ENCODE assay signal across 25 cellular contexts in genomic region chr1:32896451-32896850, GRCh38. TPM values are rescaled to one million over a fixed set of nuclear protein-coding genes. Genes with fewer than 3 reads are reported as not detected.
"Had no signal": no experiment of that assay in that cellular context is flagged by ENCODE, and none has a peak within 500 bp of the region (broad histone marks: within the 10 kb centered on the region; RNA-seq: fewer than 3 reads in every experiment).

No MANE protein-coding gene starts in this region.

- H3K4me3 ChIP-seq: colonic mucosa, dorsolateral prefrontal cortex, hepatocyte, mucosa of descending colon had no signal

- DNase-seq: activated CD4-positive, alpha-beta T cell treated with anti-CD3 and anti-CD28 coated beads, Interleukin-2, amount 10 ng/mL, durations not matched to agents 24 days and 14 days; activated CD8-positive, alpha-beta memory T cell treated with anti-CD3 and anti-CD28 coated beads, Interleukin-2, amount 10 ng/mL, durations not matched to agents 7 days and 5 days; activated CD8-positive, alpha-beta T cell treated with anti-CD3 and anti-CD28 coated beads for 36 hours; activated gamma-delta T cell treated with Interleukin-2 at 50 U/mL for 16 hours; anterior cingulate cortex; central memory CD4-positive, alpha-beta T cell; colonic mucosa; effector memory CD8-positive, alpha-beta T cell; foreskin melanocyte; left cardiac atrium; stimulated activated CD4-positive, alpha-beta T cell treated with anti-CD3 and anti-CD28 coated beads, Interleukin-4, amount 100 ng/mL, for 24 hours; stimulated activated naive CD4-positive, alpha-beta T cell treated with Interleukin-2 at 50 U/mL for 16 hours had no signal

- H3K9me3 ChIP-seq: colonic mucosa, mucosa of descending colon had no signal

- H3K9me3 Mint-ChIP-seq: activated CD8-positive, alpha-beta T cell treated with anti-CD3 and anti-CD28 coated beads for 36 hours; activated naive CD4-positive, alpha-beta T cell treated with anti-CD3 and anti-CD28 coated beads, Interleukin-2, amount 50 U/mL, for 24 hours; activated T-helper 1 cell treated with anti-CD3 and anti-CD28 coated beads, Interleukin-12 subunit alpha, Interleukin-12 subunit beta, Interleukin-2, Interleukin-4 antibody, amounts not matched to agents 30 ng/mL and 10 ng/mL and 1 ng/mL, durations not matched to agents 14 hours and 24 hours and 36 hours; brain; effector memory CD8-positive, alpha-beta T cell; memory B cell; neural crest cell had no signal

- H3K4me3 Mint-ChIP-seq: activated CD4-positive, alpha-beta T cell treated with anti-CD3 and anti-CD28 coated beads, Interleukin-2, amount 10 ng/mL, durations not matched to agents 24 days and 14 days; activated CD8-positive, alpha-beta memory T cell treated with anti-CD3 and anti-CD28 coated beads, Interleukin-2, amount 10 ng/mL, durations not matched to agents 7 days and 5 days; activated CD8-positive, alpha-beta T cell treated with anti-CD3 and anti-CD28 coated beads for 36 hours; activated naive CD4-positive, alpha-beta T cell treated with anti-CD3 and anti-CD28 coated beads, Interleukin-2, amount 50 U/mL, for 24 hours; activated T-helper 1 cell treated with anti-CD3 and anti-CD28 coated beads, Interleukin-12 subunit alpha, Interleukin-12 subunit beta, Interleukin-2, Interleukin-4 antibody, amounts not matched to agents 30 ng/mL and 10 ng/mL and 1 ng/mL, durations not matched to agents 14 hours and 24 hours and 36 hours; effector memory CD8-positive, alpha-beta T cell; memory B cell had no signal

- H3K36me3 Mint-ChIP-seq: activated CD8-positive, alpha-beta memory T cell treated with anti-CD3 and anti-CD28 coated beads, Interleukin-2, amount 10 ng/mL, durations not matched to agents 7 days and 5 days; activated naive CD4-positive, alpha-beta T cell treated with anti-CD3 and anti-CD28 coated beads, Interleukin-2, amount 50 U/mL, for 24 hours; brain had no signal

- H3K27me3 ChIP-seq: colonic mucosa had no signal

- ATAC-seq: activated CD4-positive, CD25-positive, alpha-beta regulatory T cell treated with anti-CD3 and anti-CD28 coated beads, Interleukin-2, amount 50 U/mL, for 24 hours; activated CD8-positive, alpha-beta memory T cell treated with anti-CD3 and anti-CD28 coated beads, Interleukin-2, amount 10 ng/mL, durations not matched to agents 7 days and 5 days; activated CD8-positive, alpha-beta T cell treated with anti-CD3 and anti-CD28 coated beads for 36 hours; effector memory CD8-positive, alpha-beta T cell; esophagus mucosa; left cardiac atrium; mucosa of descending colon had no signal

- H3K27ac Mint-ChIP-seq: activated CD4-positive, alpha-beta T cell treated with anti-CD3 and anti-CD28 coated beads, Interleukin-2, amount 10 ng/mL, durations not matched to agents 24 days and 14 days; activated CD8-positive, alpha-beta memory T cell treated with anti-CD3 and anti-CD28 coated beads, Interleukin-2, amount 10 ng/mL, durations not matched to agents 7 days and 5 days; activated CD8-positive, alpha-beta T cell treated with anti-CD3 and anti-CD28 coated beads for 36 hours; activated naive CD4-positive, alpha-beta T cell treated with anti-CD3 and anti-CD28 coated beads, Interleukin-2, amount 50 U/mL, for 24 hours; activated T-helper 1 cell treated with anti-CD3 and anti-CD28 coated beads, Interleukin-12 subunit alpha, Interleukin-12 subunit beta, Interleukin-2, Interleukin-4 antibody, amounts not matched to agents 30 ng/mL and 10 ng/mL and 1 ng/mL, durations not matched to agents 14 hours and 24 hours and 36 hours; effector memory CD8-positive, alpha-beta T cell; memory B cell had no signal

- H3K27ac ChIP-seq: colonic mucosa, hepatocyte had no signal

- FAIRE-seq: endothelial cell of umbilical vein had no signal

- H3K36me3 ChIP-seq: colonic mucosa had no signal

- H3K4me1 ChIP-seq: colonic mucosa had no signal

RNA-seq across cellular contexts. Expression of gene TMEM54, which starts 4.7 kb away (rescaled TPM):
- total RNA-seq: activated CD8-positive, alpha-beta memory T cell treated with anti-CD3 and anti-CD28 coated beads, Interleukin-2, amount 10 ng/mL, durations not matched to agents 7 days and 5 days; T-helper 2 cell treated with Interferon-gamma antibody and Interleukin-4, amounts not matched to agents 100 ng/mL and 5 ng/mL, for 36 hours had no signal

RNA-seq across cellular contexts. Expression of gene HPCA, which starts 10.2 kb away (rescaled TPM):
- total RNA-seq: activated CD4-positive, alpha-beta T cell treated with anti-CD3 and anti-CD28 coated beads, Interleukin-2, amount 10 ng/mL, durations not matched to agents 24 days and 14 days; activated T-helper 1 cell treated with anti-CD3 and anti-CD28 coated beads, Interleukin-12 subunit alpha, Interleukin-12 subunit beta, Interleukin-2, Interleukin-4 antibody, amounts not matched to agents 30 ng/mL and 10 ng/mL and 1 ng/mL, durations not matched to agents 14 hours and 24 hours and 36 hours; endothelial cell of umbilical vein; esophagus mucosa; hepatocyte; left cardiac atrium; urinary bladder had no signal
- polyA plus RNA-seq: endothelial cell of umbilical vein had no signal

RNA-seq across cellular contexts. Expression of gene FNDC5, which starts 25.7 kb away (rescaled TPM):
- total RNA-seq: activated CD4-positive, alpha-beta T cell treated with anti-CD3 and anti-CD28 coated beads, Interleukin-2, amount 10 ng/mL, durations not matched to agents 24 days and 14 days; activated CD8-positive, alpha-beta memory T cell treated with anti-CD3 and anti-CD28 coated beads, Interleukin-2, amount 10 ng/mL, durations not matched to agents 7 days and 5 days; activated CD8-positive, alpha-beta T cell treated with anti-CD3 and anti-CD28 coated beads for 36 hours; activated T-helper 1 cell treated with anti-CD3 and anti-CD28 coated beads, Interleukin-12 subunit alpha, Interleukin-12 subunit beta, Interleukin-2, Interleukin-4 antibody, amounts not matched to agents 30 ng/mL and 10 ng/mL and 1 ng/mL, durations not matched to agents 14 hours and 24 hours and 36 hours; esophagus mucosa; T-helper 2 cell treated with Interferon-gamma antibody and Interleukin-4, amounts not matched to agents 100 ng/mL and 5 ng/mL, for 36 hours had no signal
